8 cellular contexts compared by ENCODE assay signal in the genomic region with DNA sequence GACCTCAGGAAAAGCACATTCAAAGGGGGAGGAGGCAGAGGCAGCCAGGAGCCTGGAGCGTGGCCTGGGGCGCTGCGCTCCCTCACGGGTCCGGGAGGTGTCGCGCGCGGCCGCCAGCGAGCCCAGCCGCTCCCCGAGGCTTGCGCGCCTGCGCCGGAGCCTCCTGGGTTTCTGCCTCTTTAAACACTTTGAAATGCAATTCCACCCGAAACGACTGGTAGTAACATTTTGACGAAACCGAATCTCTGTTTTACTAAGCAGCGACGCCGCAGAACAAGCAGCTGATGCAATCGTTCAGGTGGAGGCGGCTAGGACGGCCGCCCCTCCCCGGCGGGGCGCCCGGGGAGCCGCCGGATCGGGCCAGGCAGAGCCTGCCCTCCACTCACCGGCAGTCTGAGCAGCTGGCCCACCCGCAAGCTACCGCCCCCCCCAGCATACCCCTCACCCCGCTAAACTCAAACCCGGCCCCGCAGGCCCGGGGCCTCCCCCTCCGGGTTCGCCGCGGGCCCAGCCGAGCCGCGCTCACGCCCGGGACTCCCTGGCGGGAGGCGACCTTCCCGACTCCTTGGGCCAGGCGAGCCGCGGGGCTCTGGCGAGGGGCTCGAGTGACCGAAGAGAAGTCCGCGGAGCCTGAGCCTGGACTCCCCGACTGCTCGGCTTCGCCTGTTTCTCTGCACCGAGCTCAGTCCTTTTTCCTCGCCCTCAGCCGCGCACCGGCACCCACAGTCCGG. TPM values are rescaled to one million over a fixed set of nuclear protein-coding genes. Genes with fewer than 3 reads are reported as not detected.
DNase-seq lines count a peak whose midpoint lies in the region; ATAC-seq and TF ChIP-seq lines count a peak whose summit lies in the region.

No MANE protein-coding gene starts in this region.

- H3K4me1 ChIP-seq in CD8-positive, alpha-beta T cell (ENCODE audit: insufficient read depth, low read length): peaks cover 57% of the 10 kb centered on the region
- H3K4me1 ChIP-seq in subcutaneous abdominal adipose tissue (ENCODE audit: control insufficient read depth in 5 of 5, insufficient read depth in 5 of 5, low read length in 5 of 5): peaks cover 3 to 59% (median 52%) of the 10 kb centered on the region in 5 donors

- intact Hi-C loops in CD8-positive, alpha-beta T cell (cut with DNase I, micrococcal nuclease): loop anchor here (1.0 to 10.0 kb wide), 9 partner anchors 296 to 792 kb away; a partner anchor contains a TSS

- H3K9me3 Mint-ChIP-seq in CD8-positive, alpha-beta T cell: no peaks in the 10 kb centered on the region

- peak overlapping the region; percentile 80 for H3K4me3 ChIP-seq in CD8-positive, alpha-beta T cell (ENCODE audit: low read depth, low read length)
- H3K4me3 ChIP-seq in subcutaneous abdominal adipose tissue (ENCODE audit: low read depth in 1 of 5, low read length in 5 of 5): peak overlapping the region; percentile 36 to 84 (median 72)

- peaks cover 43% of the 10 kb centered on the region for H3K4me1 Mint-ChIP-seq in CD8-positive, alpha-beta T cell (ENCODE audit: low read depth)

- H3K27ac ChIP-seq in CD8-positive, alpha-beta T cell (ENCODE audit: low read depth, low read length): no peak overlapping the region
- peak overlapping the region; percentile 57 for H3K27ac ChIP-seq in subcutaneous abdominal adipose tissue (ENCODE audit: low read depth, low read length)

- TF ChIP-seq CTCF in CD8-positive, alpha-beta T cell (IDR thresholded peaks at IDR 0.05): peak; percentile 78

- H3K27me3 Mint-ChIP-seq in CD8-positive, alpha-beta T cell (ENCODE audit: low read depth): peaks cover 57% of the 10 kb centered on the region

- POLR2A ChIA-PET in CD8-positive, alpha-beta T cell (lab: Charles Lee): interaction anchor here (0.9 to 1.2 kb wide), 4 partner anchors 22 to 640 kb away, joined by 3 read pairs; a partner anchor contains a TSS

- peak; percentile 82 for ATAC-seq in CD8-positive, alpha-beta T cell
- peak; percentile 87 for ATAC-seq in GM19455 (IDR thresholded peaks at IDR 0.05; ENCODE audit: unreplicated experiment)
- ATAC-seq in HG03571 (IDR thresholded peaks at IDR 0.05; ENCODE audit: unreplicated experiment): peak; percentile 90

- H3K36me3 ChIP-seq in CD8-positive, alpha-beta T cell (ENCODE audit: insufficient read depth, low read length): no peaks in the 10 kb centered on the region
- H3K36me3 ChIP-seq in subcutaneous abdominal adipose tissue (ENCODE audit: control insufficient read depth in 5 of 5, insufficient read depth in 5 of 5, low read length in 5 of 5): no peaks in the 10 kb centered on the region

- H3K36me3 Mint-ChIP-seq in CD8-positive, alpha-beta T cell: no peaks in the 10 kb centered on the region

- peak overlapping the region in 4 of 5 donors; percentile 30 to 77 (median 50) for H3K9ac ChIP-seq in subcutaneous abdominal adipose tissue (ENCODE audit: low read length in 5 of 5)

- peak overlapping the region; percentile 87 for H3K4me3 Mint-ChIP-seq in CD8-positive, alpha-beta T cell

- CTCF ChIA-PET in CD8-positive, alpha-beta T cell (lab: Charles Lee): interaction anchor here (0.6 to 3.3 kb wide), 24 partner anchors 9 to 653 kb away, joined by 3 to 40 read pairs (median 3); no protein-coding TSS in a partner anchor

- peaks cover 64% of the 10 kb centered on the region for H3K27me3 ChIP-seq in CD8-positive, alpha-beta T cell (ENCODE audit: insufficient read depth, low read length)
- peaks cover 21 to 54% (median 37%) of the 10 kb centered on the region in 5 donors for H3K27me3 ChIP-seq in subcutaneous abdominal adipose tissue (ENCODE audit: control insufficient read depth in 5 of 5, insufficient read depth in 4 of 5, low read length in 5 of 5)

- H3K27ac Mint-ChIP-seq in CD8-positive, alpha-beta T cell: no peak overlapping the region

- DNase-seq in CD8-positive, alpha-beta T cell: peak; percentile 55 to 83 (median 69)
- DNase-seq in RPMI7951 (ENCODE audit: low read depth) (peak; percentile 25), globus pallidus (ENCODE audit: low spot score) (peak; percentile 52), non-pigmented ciliary epithelial cell (ENCODE audit: low read depth) (peak; percentile 15)
- DNase-seq in activated naive CD4-positive, alpha-beta T cell (lab: John Stamatoyannopoulos, UW): peak; percentile 35 to 69 (median 54)

- H3K9me3 ChIP-seq in CD8-positive, alpha-beta T cell (ENCODE audit: low read length): no peaks in the 10 kb centered on the region
- H3K9me3 ChIP-seq in subcutaneous abdominal adipose tissue (ENCODE audit: control insufficient read depth in 5 of 5, low read length in 5 of 5): no peaks in the 10 kb centered on the region

RNA-seq across cellular contexts. Expression of a gene that starts 3.3 kb away (rescaled TPM):
- not detected for total RNA-seq in CD8-positive, alpha-beta T cell
- 0.12 TPM in 1 of 2 replicates, not detected in the other for total RNA-seq in RPMI7951 (2014; rRNA removed; shearing (Covaris generic))

Comparison
In these comparisons a context has a peak if more than half of its experiments do, and no peak if none do; other contexts are left out.
1. DNase-seq: peak in every context shown above with its lines; median percentile 69 in CD8-positive, alpha-beta T cell; 54 in activated naive CD4-positive, alpha-beta T cell; 52 in globus pallidus; 25 in RPMI7951; 15 in non-pigmented ciliary epithelial cell.